In the genomic region with DNA sequence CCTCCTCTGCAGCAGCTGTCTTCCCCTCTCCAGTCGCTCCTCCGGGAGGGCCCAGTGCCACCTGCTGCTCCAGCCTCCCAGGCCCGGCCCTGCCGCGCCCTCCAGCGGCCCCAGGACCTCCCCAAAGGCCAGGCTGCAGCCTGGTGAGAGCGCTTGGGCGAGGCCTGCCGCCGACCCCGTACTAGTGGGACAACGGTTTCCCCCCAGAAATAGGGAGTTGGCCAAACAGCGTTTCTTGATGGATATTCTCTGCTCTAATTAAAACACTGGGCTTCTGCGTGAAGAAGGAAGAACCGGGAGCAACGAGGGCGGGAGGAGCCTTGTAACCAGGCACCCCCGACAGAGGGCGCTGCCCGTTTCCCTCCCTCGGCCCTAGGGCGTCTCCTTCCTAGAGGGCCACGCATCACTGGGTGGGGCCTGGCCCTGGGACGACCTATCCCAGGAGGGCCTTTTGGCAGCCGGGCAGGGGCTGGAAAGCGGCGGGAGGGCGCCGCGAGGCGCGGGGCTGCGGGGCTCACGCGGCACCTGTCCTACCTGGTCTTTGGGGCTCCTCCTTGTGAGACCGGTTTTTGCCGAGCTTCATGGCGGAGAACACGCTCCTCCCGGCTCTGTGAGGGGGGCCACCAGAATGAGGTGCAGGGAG, we compare ENCODE assay signal across 8 cellular contexts. TPM values are rescaled to one million over a fixed set of nuclear protein-coding genes. Genes with fewer than 3 reads are reported as not detected.
DNase-seq lines count a peak whose midpoint lies in the region; ATAC-seq and TF ChIP-seq lines count a peak whose summit lies in the region.

No MANE protein-coding gene starts in this region.

- peak; percentile 79 for ATAC-seq in GM21423 (IDR thresholded peaks at IDR 0.05; ENCODE audit: unreplicated experiment)
- ATAC-seq in T-helper 17 cell: peak; percentile 99

- TF ChIP-seq CTCF in vagina (IDR thresholded peaks at IDR 0.05): peak; percentile 25 to 68 (median 51)

- H3K36me3 ChIP-seq in vagina: no peaks in the 10 kb centered on the region

- TF ChIP-seq POLR2A in vagina (IDR thresholded peaks at IDR 0.05): no peak

- DNase-seq in AG20443 (ENCODE audit: low spot score): peak; percentile 93
- DNase-seq in NCI-H1436 (lab: John Stamatoyannopoulos, UW): peak; percentile 90
- peak; percentile 64 to 73 (median 66) for DNase-seq in T-helper 17 cell
- DNase-seq in anterior cingulate cortex (lab: John Stamatoyannopoulos, UW): peak in 53 of 58 donors; percentile 12 to 71 (median 39)
- peak; percentile 17 to 34 for DNase-seq in hippocampal formation (lab: John Stamatoyannopoulos, UW)
- DNase-seq in retina: peak; percentile 95
- DNase-seq in vagina (ENCODE audit: extremely low spot score in 2 of 2): no peak

- H3K9me3 ChIP-seq in T-helper 17 cell (ENCODE audit: control insufficient read depth, low read length, poor library complexity, severe bottlenecking) (no peaks in the 10 kb centered on the region), vagina (no peaks in the 10 kb centered on the region)

- H3K4me3 Mint-ChIP-seq in T-helper 17 cell: peak overlapping the region; percentile 86

- peak overlapping the region; percentile 31 to 45 for H3K4me3 ChIP-seq in vagina

- intact Hi-C loops in vagina (cut with DNase I): no loop called here

- no peak overlapping the region for H3K27ac ChIP-seq in vagina

- no peaks in the 10 kb centered on the region for H3K36me3 Mint-ChIP-seq in T-helper 17 cell (ENCODE audit: low read depth)

- H3K4me1 ChIP-seq in vagina: peaks cover 10% of the 10 kb centered on the region

- no peak overlapping the region for H3K27ac Mint-ChIP-seq in T-helper 17 cell

- H3K27me3 Mint-ChIP-seq in T-helper 17 cell: peaks cover 14% of the 10 kb centered on the region

- H3K27me3 ChIP-seq in vagina: no peaks in the 10 kb centered on the region

- peaks cover 10% of the 10 kb centered on the region for H3K4me1 Mint-ChIP-seq in T-helper 17 cell

RNA-seq across cellular contexts. Expression of a gene that starts 25.4 kb away (rescaled TPM):
- total RNA-seq in T-helper 17 cell: under 1 TPM; 0.50 to 0.87 TPM
- total RNA-seq in vagina: 0.49 TPM

Comparison
In these comparisons a context has a peak if more than half of its experiments do, and no peak if none do; other contexts are left out.
1. DNase-seq: peak in AG20443 (single experiment), NCI-H1436 (single experiment), T-helper 17 cell (3 of 3), anterior cingulate cortex (53 of 58), hippocampal formation (2 of 2) and retina (single experiment); none in vagina (0 of 2).